Comparison of ENCODE assay signal across 27 cellular contexts in the genomic region with DNA sequence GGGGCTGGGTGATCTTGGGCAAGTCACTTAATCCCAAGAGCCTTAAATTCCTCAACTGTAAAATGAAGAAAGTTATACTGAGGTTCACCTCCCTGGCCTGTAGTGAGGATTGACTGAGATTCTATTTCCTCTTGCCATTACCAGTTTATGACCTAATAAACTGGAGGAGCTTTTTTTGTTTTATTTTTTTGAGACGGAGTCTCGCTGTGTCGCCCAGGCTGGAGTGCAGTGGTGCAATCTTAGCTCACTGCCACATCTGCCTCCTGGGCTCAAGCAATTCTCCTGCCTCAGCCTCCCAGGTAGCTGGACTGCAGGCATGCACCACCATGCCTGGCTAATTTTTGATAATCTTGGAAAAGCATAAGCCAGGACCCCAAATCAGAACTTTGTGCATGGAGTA.
"Had no signal": no experiment of that assay in that cellular context is flagged by ENCODE, and none has a peak within 500 bp of the region (broad histone marks: within the 10 kb centered on the region; RNA-seq: fewer than 3 reads in every experiment).

No MANE protein-coding gene starts in this region.

- H3K27ac ChIP-seq: left lung, lower lobe of right lung, neural progenitor cell, neutrophil, parathyroid adenoma, right atrium auricular region, skin epidermis, tibial nerve, uterus had no signal

- H3K36me3 ChIP-seq: left lung, neural progenitor cell, neutrophil, right atrium auricular region, uterus had no signal

- H3K4me3 Mint-ChIP-seq: mesothelial cell of epicardium; naive thymus-derived CD4-positive, alpha-beta T cell; nephron; neural progenitor cell; stimulated activated naive CD8-positive, alpha-beta T cell treated with anti-CD3 and anti-CD28 coated beads, Interleukin-15, Interleukin-2, amounts not matched to agents 100 ng/mL and 50 ng/mL, for 24 hours; type B pancreatic cell had no signal

- ATAC-seq: left cardiac atrium; left lung; lower lobe of right lung; naive thymus-derived CD4-positive, alpha-beta T cell; sciatic nerve had no signal

- H3K27ac Mint-ChIP-seq: mesothelial cell of epicardium; naive thymus-derived CD4-positive, alpha-beta T cell; stimulated activated naive CD8-positive, alpha-beta T cell treated with anti-CD3 and anti-CD28 coated beads, Interleukin-15, Interleukin-2, amounts not matched to agents 100 ng/mL and 50 ng/mL, for 24 hours; type B pancreatic cell had no signal

- DNase-seq: hippocampal formation; kidney glomerular epithelial cell; left cardiac atrium; left lung; lower lobe of right lung; mammary epithelial cell; mesenchymal stem cell; naive thymus-derived CD4-positive, alpha-beta T cell; occipital lobe; stimulated activated CD4-positive, alpha-beta T cell treated with anti-CD3 and anti-CD28 coated beads, Interleukin-12 subunit alpha, Interleukin-12 subunit beta, amount 100 ng/mL, for 4 hours; stimulated activated CD4-positive, alpha-beta T cell treated with anti-CD3 and anti-CD28 coated beads, Interleukin-15, amount 100 ng/mL, for 24 hours; stimulated activated CD4-positive, alpha-beta T cell treated with anti-CD3 and anti-CD28 coated beads, Interleukin-2, amount 100 ng/mL, for 24 hours; stimulated activated CD4-positive, alpha-beta T cell treated with anti-CD3 and anti-CD28 coated beads, Interleukin-4, amount 100 ng/mL, for 1 hour; stimulated activated naive CD4-positive, alpha-beta T cell; substantia nigra; uterus had no signal

- H3K4me3 ChIP-seq: left lung, lower lobe of right lung, neural progenitor cell, right atrium auricular region, skin epidermis, tibial nerve, uterus had no signal

- H3K27me3 Mint-ChIP-seq: naive thymus-derived CD4-positive, alpha-beta T cell; stimulated activated naive CD8-positive, alpha-beta T cell treated with anti-CD3 and anti-CD28 coated beads, Interleukin-15, Interleukin-2, amounts not matched to agents 100 ng/mL and 50 ng/mL, for 24 hours had no signal

- H3K9me3 Mint-ChIP-seq: naive thymus-derived CD4-positive, alpha-beta T cell; stimulated activated naive CD8-positive, alpha-beta T cell treated with anti-CD3 and anti-CD28 coated beads, Interleukin-15, Interleukin-2, amounts not matched to agents 100 ng/mL and 50 ng/mL, for 24 hours had no signal

- H3K27me3 ChIP-seq: neural progenitor cell, neutrophil, right atrium auricular region, tibial nerve, uterus had no signal

- H3K4me1 ChIP-seq: left lung, lower lobe of right lung, neural progenitor cell, parathyroid adenoma, right atrium auricular region, tibial nerve, uterus had no signal

- H3K9ac ChIP-seq: neural progenitor cell, parathyroid adenoma had no signal

- H3K9me3 ChIP-seq: left lung, lower lobe of right lung, neutrophil, right atrium auricular region, tibial nerve, uterus had no signal

- H3K4me2 ChIP-seq: neural progenitor cell had no signal
